ENCODE assay signal across 8 cellular contexts in the genomic region with DNA sequence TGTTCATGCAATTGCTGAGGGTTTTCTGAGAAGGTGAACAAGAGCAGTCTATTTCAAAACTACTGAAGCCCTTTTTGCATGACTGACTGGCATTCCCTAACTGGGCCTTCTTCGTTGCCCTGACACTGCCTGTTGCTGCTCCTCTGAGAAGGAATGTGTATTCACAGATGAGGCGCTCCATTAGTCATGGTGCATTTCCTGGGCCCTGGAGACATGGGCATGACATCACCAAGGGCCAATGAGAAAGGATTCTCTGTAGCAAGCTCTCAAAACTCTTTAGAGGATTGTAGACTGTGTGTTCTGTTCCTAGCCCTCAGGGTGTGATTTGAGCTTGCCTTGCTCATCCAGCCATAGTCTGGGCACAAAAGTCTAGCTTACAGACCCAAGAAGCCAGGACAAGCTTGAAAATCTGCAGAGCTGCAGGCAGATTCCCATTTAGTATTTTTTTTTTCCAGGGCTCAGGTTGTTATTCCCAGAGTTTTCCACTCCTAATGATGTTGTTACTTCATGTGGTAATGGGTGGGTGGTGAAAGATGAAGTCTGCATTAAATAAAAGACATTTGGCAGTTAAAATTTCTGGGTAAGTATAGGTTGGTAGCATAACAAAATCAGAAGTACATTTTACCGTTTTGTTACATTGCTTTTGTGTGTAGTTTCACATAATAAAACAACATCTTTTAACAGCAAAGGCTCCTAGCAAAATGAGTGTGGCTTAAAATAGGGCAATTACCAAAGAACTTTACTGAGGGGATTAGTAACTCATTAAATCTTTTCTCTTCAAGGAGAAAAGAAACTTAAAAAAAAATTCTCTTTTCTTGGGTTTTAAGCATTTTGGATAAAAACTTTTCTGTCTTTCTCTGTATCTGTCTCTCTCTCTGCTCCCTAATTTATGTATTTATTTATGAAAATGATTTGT.
DNase-seq lines count a peak whose midpoint lies in the region; ATAC-seq and TF ChIP-seq lines count a peak whose summit lies in the region.

No MANE protein-coding gene starts in this region.

- H3K23ac ChIP-seq in H9 (ENCODE audit: insufficient read length, low read depth, low read length): no peak overlapping the region

- no peak overlapping the region for H2BK15ac ChIP-seq in H9 (ENCODE audit: low read depth, low read length)

- no peak overlapping the region for H3K9ac ChIP-seq in H9 (ENCODE audit: extremely low read depth, insufficient read length, low read length)

- no peak overlapping the region for H4K5ac ChIP-seq in H9 (ENCODE audit: insufficient read length, low read depth, low read length)

- no peak for TF ChIP-seq POLR2A in ovary (IDR thresholded peaks at IDR 0.05)

- H3K4me1 ChIP-seq in H9 (ENCODE audit: insufficient read depth, low read length) (no peaks in the 10 kb centered on the region), ovary (ENCODE audit: insufficient read depth) (peaks cover 15% of the 10 kb centered on the region)

- H4K91ac ChIP-seq in H9 (ENCODE audit: insufficient read length, low read depth, low read length): no peak overlapping the region

- H3K9me3 ChIP-seq in H9 (ENCODE audit: control insufficient read depth, low read depth, low read length): no peaks in the 10 kb centered on the region
- no peaks in the 10 kb centered on the region for H3K9me3 ChIP-seq in ovary

- TF ChIP-seq EP300 in ovary (IDR thresholded peaks at IDR 0.05): no peak

- H3K27me3 ChIP-seq in H9 (ENCODE audit: insufficient read depth, low read length) (no peaks in the 10 kb centered on the region), ovary (no peaks in the 10 kb centered on the region)

- peak; percentile 83 for DNase-seq in AG08395 (ENCODE audit: low spot score)
- DNase-seq in H9: peak; percentile 96
- peak; percentile 85 for DNase-seq in SW480 (ENCODE audit: low spot score)
- DNase-seq in foreskin melanocyte: peak; percentile 99
- DNase-seq in ovary: peak in 2 of 5 donors; percentile 43 to 65
- no peak for DNase-seq in activated effector memory CD4-positive, alpha-beta T cell treated with anti-CD3 and anti-CD28 coated beads, Interleukin-2, amount 50 U/mL, for 16 hours
- DNase-seq in CD1c-positive myeloid dendritic cell (ENCODE audit: extremely low spot score): no peak

- H3K79me2 ChIP-seq in H9 (ENCODE audit: insufficient read depth, low read length): no peaks in the 10 kb centered on the region

- peak overlapping the region; percentile 48 for H3K18ac ChIP-seq in H9 (ENCODE audit: insufficient read length, low read depth, low read length)

- no peak overlapping the region for H2AK5ac ChIP-seq in H9 (ENCODE audit: insufficient read length, low read length)

- H2AFZ ChIP-seq in H9 (ENCODE audit: low read length): no peak overlapping the region

- no peaks in the 10 kb centered on the region for H4K20me1 ChIP-seq in H9 (ENCODE audit: control insufficient read depth, insufficient read depth, insufficient read length)

- H3K27ac ChIP-seq in H9 (ENCODE audit: insufficient read length, low read depth, low read length) (peak overlapping the region; percentile 41), ovary (peak overlapping the region; percentile 13 to 81)

- H3K27ac Mint-ChIP-seq in H9: peak overlapping the region; percentile 91 to 97 (median 91)

- H4K8ac ChIP-seq in H9 (replicated peaks; ENCODE audit: insufficient read length, low read depth, low read length): no peak overlapping the region

- H3K4me3 Mint-ChIP-seq in H9: no peak overlapping the region

- H3K36me3 ChIP-seq in ovary: no peaks in the 10 kb centered on the region

- H3K14ac ChIP-seq in H9 (ENCODE audit: insufficient read depth, low read length): no peak overlapping the region

- H3K4me1 Mint-ChIP-seq in H9: peaks cover 27 to 34% of the 10 kb centered on the region in 2 experiments

- no peaks in the 10 kb centered on the region for H3K9me3 Mint-ChIP-seq in H9

- no peak for ATAC-seq in HG02973 (IDR thresholded peaks at IDR 0.05; ENCODE audit: unreplicated experiment)

- H3K4me3 ChIP-seq in ovary: no peak overlapping the region

- peak overlapping the region; percentile 9 for H2BK5ac ChIP-seq in H9 (ENCODE audit: insufficient read length, low read length)

- H3K56ac ChIP-seq in H9 (ENCODE audit: insufficient read length, low read depth, low read length): no peak overlapping the region

- intact Hi-C loops in ovary (cut with DNase I): no loop called here

- H3K23me2 ChIP-seq in H9 (ENCODE audit: insufficient read length, low read depth, low read length, poor library complexity, severe bottlenecking): no peaks in the 10 kb centered on the region

- H3K4me2 ChIP-seq in H9 (ENCODE audit: insufficient read depth, insufficient read length, low read length): no peak overlapping the region

- TF ChIP-seq CTCF in H9 (conservative IDR thresholded peaks at IDR 0.05) (no peak), ovary (IDR thresholded peaks at IDR 0.05) (no peak)

- H3K4ac ChIP-seq in H9 (ENCODE audit: low read depth, low read length): no peak overlapping the region

- no peaks in the 10 kb centered on the region for H3K27me3 Mint-ChIP-seq in H9 (ENCODE audit: low read depth)

- peak overlapping the region; percentile 97 for H2BK12ac ChIP-seq in H9 (ENCODE audit: insufficient read length, low read depth, low read length)

- H3K36me3 Mint-ChIP-seq in H9 (ENCODE audit: insufficient read depth in 1 of 3, low read depth in 3 of 3): no peaks in the 10 kb centered on the region

- no peak overlapping the region for H2BK20ac ChIP-seq in H9 (ENCODE audit: low read depth, low read length, poor library complexity, severe bottlenecking)

- no peak overlapping the region for H2BK120ac ChIP-seq in H9 (ENCODE audit: low read depth, low read length, poor library complexity, severe bottlenecking)

- H3K79me1 ChIP-seq in H9 (ENCODE audit: insufficient read depth, low read depth, low read length, poor library complexity, severe bottlenecking): no peaks in the 10 kb centered on the region

- peak overlapping the region; percentile 79 for H3T11ph ChIP-seq in H9 (ENCODE audit: low read length)

- WGBS in H9 (ENCODE audit: extremely low coverage, insufficient read length, low lambda C conversion rate): no CpG with 5 or more reads among the region's 3 CpGs
- 55 to 67% (median 56%) methylated on average over 3 of the region's 3 CpGs for WGBS in ovary, 3 donors

Comparison
In these comparisons a context has a peak if more than half of its experiments do, and no peak if none do; other contexts are left out.
1. DNase-seq: peak in AG08395 (single experiment), H9 (single experiment), SW480 (single experiment) and foreskin melanocyte (single experiment); none in activated effector memory CD4-positive, alpha-beta T cell treated with anti-CD3 and anti-CD28 coated beads, Interleukin-2, amount 50 U/mL, for 16 hours (single experiment) and CD1c-positive myeloid dendritic cell (single experiment).